Comparison of ENCODE assay signal across 11 cellular contexts in genomic region chr3:53140575-53141467, GRCh38. TPM values are rescaled to one million over a fixed set of nuclear protein-coding genes. Genes with fewer than 3 reads are reported as not detected.
DNase-seq lines count a peak whose midpoint lies in the region; ATAC-seq lines count a peak whose summit lies in the region.
"Had no signal": no experiment of that assay in that cellular context is flagged by ENCODE, and none has a peak within 500 bp of the region (broad histone marks: within the 10 kb centered on the region; RNA-seq: fewer than 3 reads in every experiment).

No MANE protein-coding gene starts in this region.

- H3K4me3 ChIP-seq in effector memory CD4-positive, alpha-beta T cell (ENCODE audit: insufficient read depth, low read depth, low read length, poor library complexity, severe bottlenecking) = no peak overlapping the region
- H3K4me3 ChIP-seq: sigmoid colon had no signal

- H3K36me3 ChIP-seq in effector memory CD4-positive, alpha-beta T cell (ENCODE audit: control insufficient read depth, insufficient read depth, low read length) = no peaks in the 10 kb centered on the region
- H3K36me3 ChIP-seq: sigmoid colon had no signal

- ATAC-seq in GM21360 (IDR thresholded peaks at IDR 0.05; ENCODE audit: unreplicated experiment) (peak; percentile 37), HG03025 (IDR thresholded peaks at IDR 0.05; ENCODE audit: low FRiP score, unreplicated experiment) (no peak)

- no peaks in the 10 kb centered on the region for H3K27me3 ChIP-seq in effector memory CD4-positive, alpha-beta T cell (replicated peaks; ENCODE audit: control insufficient read depth, insufficient read depth, low read length, poor library complexity, severe bottlenecking)
- H3K27me3 ChIP-seq: sigmoid colon had no signal

- H3K9me3 ChIP-seq in effector memory CD4-positive, alpha-beta T cell (ENCODE audit: control insufficient read depth, low read length) = no peaks in the 10 kb centered on the region
- H3K9me3 ChIP-seq: sigmoid colon had no signal

- H3K27ac ChIP-seq in effector memory CD4-positive, alpha-beta T cell (ENCODE audit: insufficient read depth, low read length, poor library complexity, severe bottlenecking) = no peak overlapping the region
- H3K27ac ChIP-seq: sigmoid colon had no signal

- DNase-seq in A172 (ENCODE audit: low spot score) (peak; percentile 29), SKM-1 (lab: John Stamatoyannopoulos, UW; ENCODE audit: unreplicated experiment) (peak; percentile 96), inferior parietal cortex (ENCODE audit: extremely low spot score) (peak; percentile 13), islet precursor cell (no peak), iPS-NIHi11 (ENCODE audit: low spot score) (no peak)
- DNase-seq in effector memory CD4-positive, alpha-beta T cell = no peak
- DNase-seq: activated naive CD4-positive, alpha-beta T cell; hypothalamus; sigmoid colon had no signal

- no peaks in the 10 kb centered on the region for H3K4me1 ChIP-seq in effector memory CD4-positive, alpha-beta T cell (ENCODE audit: control insufficient read depth, insufficient read depth, low read length, poor library complexity, severe bottlenecking)

RNA-seq across cellular contexts. Expression of gene RFT1, which starts 10.6 kb away (rescaled TPM):
- total RNA-seq in A172 (2014; rRNA removed; shearing (Covaris generic)) = 27.0 and 33.6 TPM in 2 replicates

RNA-seq across cellular contexts. Expression of gene PRKCD, which starts 20.2 kb away (rescaled TPM):
- total RNA-seq in A172 (2014; rRNA removed; shearing (Covaris generic)) = 2.5 and 3.4 TPM in 2 replicates

Comparison
In these comparisons a context has a peak if more than half of its experiments do, and no peak if none do; other contexts are left out.
1. DNase-seq: peak in A172 (single experiment), SKM-1 (single experiment) and inferior parietal cortex (single experiment); none in islet precursor cell (single experiment), iPS-NIHi11 (single experiment) and effector memory CD4-positive, alpha-beta T cell (0 of 3).